In genomic region chr19:4403005-4403761, GRCh38 we compare ENCODE assay signal across 8 cellular contexts. TPM values are rescaled to one million over a fixed set of nuclear protein-coding genes. Genes with fewer than 3 reads are reported as not detected.
A peak's percentile ranks its signal among the peaks of the same experiment; 100 is the strongest.
DNase-seq lines count a peak whose midpoint lies in the region; ATAC-seq and TF ChIP-seq lines count a peak whose summit lies in the region.

No MANE protein-coding gene starts in this region.

- no peak for TF ChIP-seq CTCF in Loucy (conservative IDR thresholded peaks at IDR 0.05; ENCODE audit: low read length)
- TF ChIP-seq CTCF in choroid plexus epithelial cell (conservative IDR thresholded peaks at IDR 0.05; ENCODE audit: low read depth, low read length) = no peak

- no peaks in the 10 kb centered on the region for H3K9me3 Mint-ChIP-seq in CD4-positive, CD25-positive, alpha-beta regulatory T cell
- H3K9me3 Mint-ChIP-seq in natural killer cell treated with Interleukin-12 subunit alpha and Interleukin-12 subunit beta and Interleukin-15 and Interleukin-18, amount 100 ng/mL, for 72 hours = no peaks in the 10 kb centered on the region

- peaks cover 60% of the 10 kb centered on the region for H4K20me1 ChIP-seq in Loucy (ENCODE audit: insufficient read depth, low read length, poor library complexity, severe bottlenecking)

- H3K9me3 ChIP-seq in CD4-positive, CD25-positive, alpha-beta regulatory T cell (ENCODE audit: control insufficient read depth in 2 of 2, low read length in 2 of 2) = no peaks in the 10 kb centered on the region
- H3K9me3 ChIP-seq in Loucy (ENCODE audit: insufficient read depth, low read depth, low read length) = no peaks in the 10 kb centered on the region

- H3K27me3 Mint-ChIP-seq in CD4-positive, CD25-positive, alpha-beta regulatory T cell = no peaks in the 10 kb centered on the region
- H3K27me3 Mint-ChIP-seq in natural killer cell treated with Interleukin-12 subunit alpha and Interleukin-12 subunit beta and Interleukin-15 and Interleukin-18, amount 100 ng/mL, for 72 hours = no peaks in the 10 kb centered on the region

- peaks cover 10% of the 10 kb centered on the region for H3K36me3 Mint-ChIP-seq in CD4-positive, CD25-positive, alpha-beta regulatory T cell
- peaks cover 5% of the 10 kb centered on the region for H3K36me3 Mint-ChIP-seq in natural killer cell treated with Interleukin-12 subunit alpha and Interleukin-12 subunit beta and Interleukin-15 and Interleukin-18, amount 100 ng/mL, for 72 hours

- peak overlapping the region in 2 of 3 donors; percentile 78 to 89 for H3K27ac Mint-ChIP-seq in CD4-positive, CD25-positive, alpha-beta regulatory T cell
- H3K27ac Mint-ChIP-seq in natural killer cell treated with Interleukin-12 subunit alpha and Interleukin-12 subunit beta and Interleukin-15 and Interleukin-18, amount 100 ng/mL, for 72 hours = peak overlapping the region; percentile 81 to 85

- H3K36me3 ChIP-seq in CD4-positive, CD25-positive, alpha-beta regulatory T cell (ENCODE audit: control insufficient read depth, insufficient read depth, low read length) = no peaks in the 10 kb centered on the region
- peaks cover 9% of the 10 kb centered on the region; the same call in 1 of the 2 replicates for H3K36me3 ChIP-seq in Loucy (ENCODE audit: insufficient read depth, low read length)

- peaks cover 11 to 56% (median 37%) of the 10 kb centered on the region in 4 donors for H3K4me1 Mint-ChIP-seq in CD4-positive, CD25-positive, alpha-beta regulatory T cell
- H3K4me1 Mint-ChIP-seq in natural killer cell treated with Interleukin-12 subunit alpha and Interleukin-12 subunit beta and Interleukin-15 and Interleukin-18, amount 100 ng/mL, for 72 hours (ENCODE audit: low read depth in 2 of 2) = peaks cover 39 to 43% of the 10 kb centered on the region in 2 donors

- peak overlapping the region; percentile 74 for H3K4me3 ChIP-seq in CD4-positive, CD25-positive, alpha-beta regulatory T cell (ENCODE audit: low read depth, low read length)
- H3K4me3 ChIP-seq in Loucy (ENCODE audit: low read length, poor library complexity, severe bottlenecking) (peak overlapping the region; percentile 99), choroid plexus epithelial cell (ENCODE audit: low read depth, low read length) (peak overlapping the region; percentile 78)

- peak overlapping the region; percentile 98 for H3K27ac ChIP-seq in CD4-positive, CD25-positive, alpha-beta regulatory T cell (ENCODE audit: insufficient read depth, low read length, poor library complexity, severe bottlenecking)

- H3K9me2 ChIP-seq in Loucy (replicated peaks; ENCODE audit: low read depth, low read length) = no peaks in the 10 kb centered on the region

- peaks cover 40% of the 10 kb centered on the region for H3K4me1 ChIP-seq in CD4-positive, CD25-positive, alpha-beta regulatory T cell (ENCODE audit: control insufficient read depth, insufficient read depth, low read length, poor library complexity, severe bottlenecking)
- H3K4me1 ChIP-seq in Loucy (ENCODE audit: insufficient read depth, low read length, poor library complexity, severe bottlenecking) = peaks cover 44% of the 10 kb centered on the region

- peak overlapping the region; percentile 77 to 91 (median 88) for H3K4me3 Mint-ChIP-seq in CD4-positive, CD25-positive, alpha-beta regulatory T cell
- H3K4me3 Mint-ChIP-seq in natural killer cell treated with Interleukin-12 subunit alpha and Interleukin-12 subunit beta and Interleukin-15 and Interleukin-18, amount 100 ng/mL, for 72 hours = peak overlapping the region; percentile 91

- H2AFZ ChIP-seq in Loucy (ENCODE audit: low read length) = peak overlapping the region; percentile 58; the same call in 1 of the 2 replicates

- peak overlapping the region; percentile 99 for H3K9ac ChIP-seq in Loucy (ENCODE audit: low read depth, low read length, poor library complexity, severe bottlenecking)

- no peaks in the 10 kb centered on the region for H3K27me3 ChIP-seq in CD4-positive, CD25-positive, alpha-beta regulatory T cell (ENCODE audit: control insufficient read depth, insufficient read depth, low read length)
- H3K27me3 ChIP-seq in Loucy (ENCODE audit: insufficient read depth, low read length, poor library complexity, severe bottlenecking) = peaks cover 5% of the 10 kb centered on the region

- ATAC-seq in CD4-positive, CD25-positive, alpha-beta regulatory T cell (ENCODE audit: low read depth in 2 of 2) = no peak
- no peak for ATAC-seq in natural killer cell treated with Interleukin-12 subunit alpha and Interleukin-12 subunit beta and Interleukin-15 and Interleukin-18, amount 100 ng/mL, for 72 hours
- ATAC-seq in HG03432 (IDR thresholded peaks at IDR 0.05; ENCODE audit: unreplicated experiment) (no peak), GM18907 (IDR thresholded peaks at IDR 0.05; ENCODE audit: unreplicated experiment) (no peak)

- H3K79me2 ChIP-seq in Loucy (ENCODE audit: insufficient read depth, low read length) = peaks cover 78% of the 10 kb centered on the region

- no peak for DNase-seq in CD4-positive, CD25-positive, alpha-beta regulatory T cell
- DNase-seq in choroid plexus epithelial cell (ENCODE audit: low read depth) (no peak), NCI-H187 (lab: John Stamatoyannopoulos, UW) (no peak)
- DNase-seq in natural killer cell treated with Interleukin-12 subunit alpha and Interleukin-12 subunit beta and Interleukin-15 and Interleukin-18, amount 100 ng/mL, for 72 hours (ENCODE audit: low spot score) = no peak
- DNase-seq in stimulated activated naive CD4-positive, alpha-beta T cell (lab: John Stamatoyannopoulos, UW) = no peak

- no peaks in the 10 kb centered on the region for H3F3A ChIP-seq in Loucy (ENCODE audit: low read depth)

- H3K4me2 ChIP-seq in Loucy (ENCODE audit: low read depth, low read length, poor library complexity, severe bottlenecking) = peak overlapping the region; percentile 93

RNA-seq across cellular contexts. Expression of gene CHAF1A, which starts 0.7 kb away (rescaled TPM):
- total RNA-seq in CD4-positive, CD25-positive, alpha-beta regulatory T cell = 28.9 TPM
- polyA plus RNA-seq in CD4-positive, CD25-positive, alpha-beta regulatory T cell = 1 to 10 TPM; 2.6 to 5.5 (median 3.6) TPM
- total RNA-seq in natural killer cell treated with Interleukin-12 subunit alpha and Interleukin-12 subunit beta and Interleukin-15 and Interleukin-18, amount 100 ng/mL, for 72 hours = 100 to 1,000 TPM in 1 of 2 donors, 10 to 100 TPM in 1; 54.6 to 125 TPM

RNA-seq across cellular contexts. Expression of gene SH3GL1, which starts 2.8 kb away (rescaled TPM):
- 54.0 TPM for total RNA-seq in CD4-positive, CD25-positive, alpha-beta regulatory T cell
- polyA plus RNA-seq in CD4-positive, CD25-positive, alpha-beta regulatory T cell = 10 to 100 TPM; 13.4 to 23.0 (median 17.6) TPM
- total RNA-seq in natural killer cell treated with Interleukin-12 subunit alpha and Interleukin-12 subunit beta and Interleukin-15 and Interleukin-18, amount 100 ng/mL, for 72 hours = 10 to 100 TPM; 47.0 to 50.8 TPM

RNA-seq across cellular contexts. Expression of gene UBXN6, which starts 54.4 kb away (rescaled TPM):
- total RNA-seq in CD4-positive, CD25-positive, alpha-beta regulatory T cell = 54.2 TPM
- 1 to 10 TPM; 4.6 to 6.4 (median 4.9) TPM for polyA plus RNA-seq in CD4-positive, CD25-positive, alpha-beta regulatory T cell
- total RNA-seq in natural killer cell treated with Interleukin-12 subunit alpha and Interleukin-12 subunit beta and Interleukin-15 and Interleukin-18, amount 100 ng/mL, for 72 hours = 10 to 100 TPM; 56.9 to 63.9 TPM

RNA-seq across cellular contexts. Expression of gene MPND, which starts 59.8 kb away (rescaled TPM):
- total RNA-seq in CD4-positive, CD25-positive, alpha-beta regulatory T cell = 12.2 TPM
- polyA plus RNA-seq in CD4-positive, CD25-positive, alpha-beta regulatory T cell = 1 to 10 TPM; 4.9 to 7.2 (median 5.7) TPM
- 10 to 100 TPM; 28.3 to 73.5 TPM for total RNA-seq in natural killer cell treated with Interleukin-12 subunit alpha and Interleukin-12 subunit beta and Interleukin-15 and Interleukin-18, amount 100 ng/mL, for 72 hours
